ENCODE assay signal across 8 cellular contexts in the genomic region with DNA sequence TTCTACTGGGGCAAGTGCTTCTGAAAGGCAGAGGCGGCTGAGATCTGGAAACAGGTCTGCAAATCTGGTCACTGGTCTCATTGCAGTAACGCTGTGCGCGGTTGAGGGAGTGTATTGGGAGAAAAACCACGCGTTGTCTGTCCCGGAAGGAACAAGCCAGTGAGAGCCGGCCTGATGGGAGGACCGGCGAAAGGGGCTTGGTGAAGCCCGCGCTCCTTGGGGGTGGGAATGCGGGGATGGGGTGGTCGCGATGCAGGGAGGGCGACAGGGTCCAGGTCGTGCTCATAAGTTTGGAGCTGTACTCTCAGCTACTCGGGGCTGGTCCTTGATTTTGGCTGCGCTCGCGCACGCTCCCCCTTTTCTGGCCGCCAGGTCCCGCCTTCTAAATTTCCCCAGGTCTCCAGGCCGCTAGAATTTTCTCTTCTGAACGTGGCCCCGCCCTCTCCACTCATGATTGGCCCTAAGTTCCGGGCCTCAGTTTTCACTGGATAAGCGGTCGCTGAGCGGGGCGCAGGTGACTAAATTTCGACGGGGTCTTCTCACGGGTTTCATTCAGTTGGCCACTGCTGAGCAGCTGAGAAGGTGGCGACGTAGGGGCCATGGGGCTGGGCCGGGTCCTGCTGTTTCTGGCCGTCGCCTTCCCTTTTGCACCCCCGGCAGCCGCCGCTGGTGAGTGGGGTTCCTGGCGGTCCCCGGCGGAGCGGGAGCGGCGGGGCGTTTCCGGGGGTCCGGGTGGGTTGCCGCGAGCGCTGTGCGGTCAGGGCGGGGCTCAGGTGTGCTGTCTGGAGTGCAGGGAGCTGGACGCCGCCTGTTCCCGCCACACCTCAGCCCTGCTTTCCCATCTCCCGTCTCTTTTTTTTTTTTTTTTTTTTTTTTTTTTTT. TPM values are rescaled to one million over a fixed set of nuclear protein-coding genes. Genes with fewer than 3 reads are reported as not detected.
DNase-seq lines count a peak whose midpoint lies in the region; ATAC-seq and TF ChIP-seq lines count a peak whose summit lies in the region.

A gene (plus strand): TSS at position 551 of the 882 bp plus-strand sequence. CDS start 49 bp downstream, at position 600.

- TF ChIP-seq CTCF in CD14-positive monocyte (IDR thresholded peaks at IDR 0.05) = no peak
- no peak for TF ChIP-seq CTCF in IMR-90 (conservative IDR thresholded peaks at IDR 0.05; ENCODE audit: low read depth, low read length)
- peak in 2 of 6 experiments; percentile 13 to 35 for TF ChIP-seq CTCF in adrenal gland (IDR thresholded peaks at IDR 0.05)
- peak; percentile 15 for TF ChIP-seq CTCF in left ventricle myocardium inferior (IDR thresholded peaks at IDR 0.05; ENCODE audit: borderline replicate concordance)
- TF ChIP-seq CTCF in uterus (IDR thresholded peaks at IDR 0.05) = peak in 2 of 4 experiments; percentile 11 to 14

- peaks cover 3% of the 10 kb centered on the region for H3K4me1 ChIP-seq in IMR-90 (ENCODE audit: control insufficient read depth, insufficient read depth, low read length)
- peaks cover 0 to 9% of the 10 kb centered on the region in 2 donors for H3K4me1 ChIP-seq in adrenal gland (replicated peaks in 1 of 2)
- H3K4me1 ChIP-seq in left ventricle myocardium inferior = peaks cover 38% of the 10 kb centered on the region
- H3K4me1 ChIP-seq in uterus = peaks cover 0 to 3% of the 10 kb centered on the region in 2 donors

- no peaks in the 10 kb centered on the region for H3K36me3 ChIP-seq in IMR-90 (ENCODE audit: control insufficient read depth, insufficient read depth, low read length)
- H3K36me3 ChIP-seq in adrenal gland (replicated peaks in 1 of 2) = no peaks in the 10 kb centered on the region
- no peaks in the 10 kb centered on the region for H3K36me3 ChIP-seq in left ventricle myocardium inferior
- no peaks in the 10 kb centered on the region for H3K36me3 ChIP-seq in uterus

- dilution Hi-C loops in IMR-90 (cut with HindIII; ENCODE audit: low sequenced_read_pairs, unreplicated experiment) = no loop called here

- DNase-seq in CD14-positive monocyte (ENCODE audit: low spot score) (peak; percentile 57), IMR-90 (peak; percentile 68), T-cell (peak; percentile 68 to 88 (median 82)), adrenal gland (peak; percentile 70 to 89 (median 80)), left ventricle myocardium inferior (peak; percentile 71), putamen (ENCODE audit: low spot score) (peak; percentile 33), uterus (peak; percentile 59 to 74)

- intact Hi-C loops in CD14-positive monocyte (cut with micrococcal nuclease) (loop anchor here (5.0 to 10.0 kb wide), 2 partner anchors 44 to 47 kb away; a partner anchor contains a TSS), IMR-90 (cut with micrococcal nuclease) (no loop called here), adrenal gland (cut with DNase I) (loop anchor here (5.0 to 10.0 kb wide), 2 partner anchors 39 to 97 kb away; a partner anchor contains a TSS), left ventricle myocardium inferior (cut with micrococcal nuclease) (no loop called here), uterus (cut with DNase I; ENCODE audit: low total_unique reads) (no loop called here)

- in situ Hi-C loops in IMR-90 (cut with MboI; ENCODE audit: low sequenced_read_pairs) = no loop called here

- POLR2A ChIA-PET in IMR-90 (lab: Charles Lee; ENCODE audit: unreplicated experiment) (no interaction called here), T-cell (lab: Charles Lee) (interaction anchor here (0.5 to 1.3 kb wide), 4 partner anchors 42 to 460 kb away, joined by 3 to 8 read pairs (median 4); a partner anchor contains a TSS)

- H4K5ac ChIP-seq in IMR-90 (ENCODE audit: low read depth, low read length) = no peak within 1 kb of the TSS

- H2BK120ac ChIP-seq in IMR-90 (ENCODE audit: low read depth, low read length) = peak within 1 kb of the TSS; percentile 52; the same call in 1 of the 2 replicates

- H3K27ac Mint-ChIP-seq in CD14-positive monocyte (peak within 1 kb of the TSS; percentile 78 to 95 (median 87)), T-cell (peak within 1 kb of the TSS; percentile 90 to 91)

- H3K9me3 ChIP-seq in IMR-90 (ENCODE audit: control insufficient read depth, insufficient read depth, low read length) = no peaks in the 10 kb centered on the region
- H3K9me3 ChIP-seq in adrenal gland (replicated peaks in 1 of 3) = no peaks in the 10 kb centered on the region
- H3K9me3 ChIP-seq in left ventricle myocardium inferior (replicated peaks) = peaks cover 7% of the 10 kb centered on the region
- no peaks in the 10 kb centered on the region for H3K9me3 ChIP-seq in uterus

- TF ChIP-seq POLR2A in IMR-90 (IDR thresholded peaks at IDR 0.05; ENCODE audit: low read depth, low read length) (no peak), adrenal gland (IDR thresholded peaks at IDR 0.05) (peak in 1 of 2 donors; percentile 40), uterus (IDR thresholded peaks at IDR 0.05) (peak; percentile 41 to 82)

- no TSS peak for BruUV-seq in IMR-90 (replicated peaks; lab: Mats Ljungman, UMichigan)

- H3K4me3 Mint-ChIP-seq in CD14-positive monocyte (peak within 1 kb of the TSS; percentile 85 to 96), T-cell (peak within 1 kb of the TSS; percentile 83 to 89 (median 88))

- peak within 1 kb of the TSS; percentile 75 for H3K23ac ChIP-seq in IMR-90 (ENCODE audit: low read depth, low read length)

- no peak within 1 kb of the TSS for H3K18ac ChIP-seq in IMR-90 (ENCODE audit: low read depth, low read length)

- H4K20me1 ChIP-seq in IMR-90 (ENCODE audit: insufficient read depth, low read length) = peaks cover 11% of the 10 kb centered on the region; the same call in 1 of the 2 replicates

- WGBS in IMR-90 (ENCODE audit: extremely low coverage in 2 of 2, insufficient read length in 1 of 2), 2 experiments = 1% methylated on average over 16 of the region's 61 CpGs; no CpG with 5 or more reads in 1 of the 2 experiments
- WGBS in adrenal gland, 4 donors = 1% methylated on average over 33 to 61 of the region's 61 CpGs

- H2AFZ ChIP-seq in IMR-90 (replicated peaks; ENCODE audit: low read length, poor library complexity) = peak within 1 kb of the TSS; percentile 83

- H3K27me3 Mint-ChIP-seq in CD14-positive monocyte (ENCODE audit: low read depth in 3 of 3) (peaks cover 0 to 2% (median 0%) of the 10 kb centered on the region in 3 donors), T-cell (no peaks in the 10 kb centered on the region)

- H3K9me3 Mint-ChIP-seq in CD14-positive monocyte = peaks cover 0 to 2% (median 0%) of the 10 kb centered on the region in 7 donors
- H3K9me3 Mint-ChIP-seq in T-cell = no peaks in the 10 kb centered on the region

- no peak within 1 kb of the TSS for H3K56ac ChIP-seq in IMR-90 (ENCODE audit: extremely low read depth, insufficient read depth, low read length)

- ATAC-seq in GM19397 (IDR thresholded peaks at IDR 0.05; ENCODE audit: unreplicated experiment) = peak; percentile 45
- peak; percentile 68 for ATAC-seq in IMR-90 (ENCODE audit: low read depth)
- ATAC-seq in T-cell (replicated peaks in 1 of 4) = peak; percentile 77 to 82 (median 80)

- H2BK5ac ChIP-seq in IMR-90 (ENCODE audit: low read depth, low read length, poor library complexity, severe bottlenecking) = no peak within 1 kb of the TSS

- H2BK20ac ChIP-seq in IMR-90 (ENCODE audit: low read depth, low read length) = no peak within 1 kb of the TSS

- H4K8ac ChIP-seq in IMR-90 (ENCODE audit: low read depth in 2 of 2, low read length in 2 of 2) = no peak within 1 kb of the TSS; a peak in 1 of 4 replicates

- H3K27me3 ChIP-seq in IMR-90 (ENCODE audit: control insufficient read depth, insufficient read depth, low read length) = no peaks in the 10 kb centered on the region
- no peaks in the 10 kb centered on the region for H3K27me3 ChIP-seq in adrenal gland
- H3K27me3 ChIP-seq in left ventricle myocardium inferior (ENCODE audit: low read depth) = peaks cover 42% of the 10 kb centered on the region
- H3K27me3 ChIP-seq in uterus = no peaks in the 10 kb centered on the region

- no peak within 1 kb of the TSS for H4K91ac ChIP-seq in IMR-90 (ENCODE audit: insufficient read depth, low read depth, low read length)

- peaks cover 6% of the 10 kb centered on the region for H3K9me1 ChIP-seq in IMR-90 (ENCODE audit: insufficient read depth, low read length)

- H3K36me3 Mint-ChIP-seq in CD14-positive monocyte = peaks cover 4 to 6% of the 10 kb centered on the region in 2 donors
- H3K36me3 Mint-ChIP-seq in T-cell = no peaks in the 10 kb centered on the region

- peak within 1 kb of the TSS; percentile 33; the same call in 1 of the 2 replicates for H3K9ac ChIP-seq in IMR-90 (ENCODE audit: low read depth, low read length)

- H3K27ac ChIP-seq in IMR-90 (ENCODE audit: insufficient read depth, low read length) (no peak within 1 kb of the TSS), adrenal gland (peak within 1 kb of the TSS in 2 of 5 donors; percentile 42), left ventricle myocardium inferior (replicated peaks) (peak within 1 kb of the TSS; percentile 57), uterus (peak within 1 kb of the TSS; percentile 59 to 74)

- H2AK5ac ChIP-seq in IMR-90 (ENCODE audit: low read depth, low read length) = peak within 1 kb of the TSS; percentile 48; the same call in 1 of the 2 replicates

- CTCF ChIA-PET in IMR-90 (lab: Yijun Ruan, JAX) = no interaction called here
- CTCF ChIA-PET in T-cell (lab: Charles Lee) = interaction anchor here in 1 of 2 donors (0.6 to 1.4 kb wide), 3 partner anchors 43 to 631 kb away, joined by 3 to 5 read pairs (median 3); no protein-coding TSS in a partner anchor

- peaks cover 7 to 46% of the 10 kb centered on the region in 2 experiments; a peak in 3 of 4 replicates for H3K79me1 ChIP-seq in IMR-90 (ENCODE audit: low read depth in 1 of 2, low read length in 2 of 2)

- H3K14ac ChIP-seq in IMR-90 (replicated peaks; ENCODE audit: low read depth, low read length) = peak within 1 kb of the TSS; percentile 60

- H3K4ac ChIP-seq in IMR-90 (ENCODE audit: low read depth, low read length) = peak within 1 kb of the TSS; percentile 60; the same call in 1 of the 2 replicates

- H3K4me1 Mint-ChIP-seq in CD14-positive monocyte (peaks cover 70% of the 10 kb centered on the region), T-cell (peaks cover 72 to 75% (median 75%) of the 10 kb centered on the region in 3 donors)

- H3K4me3 ChIP-seq in IMR-90 (ENCODE audit: insufficient read depth, low read depth, low read length) (peak within 1 kb of the TSS; percentile 70), adrenal gland (peak within 1 kb of the TSS in 3 of 4 donors; percentile 29 to 68 (median 40)), left ventricle myocardium inferior (peak within 1 kb of the TSS; percentile 74), uterus (peak within 1 kb of the TSS; percentile 42 to 45)

- TF ChIP-seq RAD21 in IMR-90 (IDR thresholded peaks at IDR 0.05; ENCODE audit: low read length) = no peak

- peak within 1 kb of the TSS; percentile 91 for H3K4me2 ChIP-seq in IMR-90 (ENCODE audit: low read depth, low read length)

- H2BK15ac ChIP-seq in IMR-90 (ENCODE audit: low read depth, low read length) = peak within 1 kb of the TSS; percentile 20; the same call in 1 of the 3 replicates

- H2AK9ac ChIP-seq in IMR-90 (replicated peaks; ENCODE audit: low read depth, low read length, poor library complexity) = peak within 1 kb of the TSS; percentile 29

RNA-seq across cellular contexts. Expression of the gene that starts here (rescaled TPM):
- 10 to 100 TPM in 1 of 2 donors, 1 to 10 TPM in 1; 8.1 to 11.4 TPM for polyA plus RNA-seq in CD14-positive monocyte
- 11.1 and 11.7 TPM in 2 replicates for total RNA-seq in IMR-90 (2012; rRNA removed)
- 9.6 and 9.9 TPM in 2 replicates for polyA plus RNA-seq in IMR-90 (2012; rRNA removed)
- polyA plus RNA-seq in IMR-90 (2012; cell fraction: cytosol; rRNA removed) = 4.5 and 6.4 TPM in 2 replicates
- polyA plus RNA-seq in IMR-90 (2012; cell fraction: nucleus; rRNA removed; ENCODE audit: low replicate concordance) = 7.4 and 9.4 TPM in 2 replicates
- total RNA-seq in T-cell = 10 to 100 TPM; 15.7 to 21.7 (median 16.1) TPM
- total RNA-seq in adrenal gland = 1 to 10 TPM; 1.4 to 3.3 (median 3.0) TPM
- 1 to 10 TPM in 2 of 3 donors, under 1 TPM in 1; 0.57 to 3.0 (median 2.7) TPM for polyA plus RNA-seq in adrenal gland
- 1.1 TPM for total RNA-seq in left ventricle myocardium inferior
- total RNA-seq in uterus = 1 to 10 TPM; 1.9 to 4.8 (median 2.9) TPM

Comparison
In these comparisons a context has a peak if more than half of its experiments do, and no peak if none do; other contexts are left out.
1. intact Hi-C loops: an anchor here in CD14-positive monocyte (5.0 to 10.0 kb wide) and adrenal gland (5.0 to 10.0 kb wide); none called in IMR-90, left ventricle myocardium inferior and uterus.